In the genomic region with DNA sequence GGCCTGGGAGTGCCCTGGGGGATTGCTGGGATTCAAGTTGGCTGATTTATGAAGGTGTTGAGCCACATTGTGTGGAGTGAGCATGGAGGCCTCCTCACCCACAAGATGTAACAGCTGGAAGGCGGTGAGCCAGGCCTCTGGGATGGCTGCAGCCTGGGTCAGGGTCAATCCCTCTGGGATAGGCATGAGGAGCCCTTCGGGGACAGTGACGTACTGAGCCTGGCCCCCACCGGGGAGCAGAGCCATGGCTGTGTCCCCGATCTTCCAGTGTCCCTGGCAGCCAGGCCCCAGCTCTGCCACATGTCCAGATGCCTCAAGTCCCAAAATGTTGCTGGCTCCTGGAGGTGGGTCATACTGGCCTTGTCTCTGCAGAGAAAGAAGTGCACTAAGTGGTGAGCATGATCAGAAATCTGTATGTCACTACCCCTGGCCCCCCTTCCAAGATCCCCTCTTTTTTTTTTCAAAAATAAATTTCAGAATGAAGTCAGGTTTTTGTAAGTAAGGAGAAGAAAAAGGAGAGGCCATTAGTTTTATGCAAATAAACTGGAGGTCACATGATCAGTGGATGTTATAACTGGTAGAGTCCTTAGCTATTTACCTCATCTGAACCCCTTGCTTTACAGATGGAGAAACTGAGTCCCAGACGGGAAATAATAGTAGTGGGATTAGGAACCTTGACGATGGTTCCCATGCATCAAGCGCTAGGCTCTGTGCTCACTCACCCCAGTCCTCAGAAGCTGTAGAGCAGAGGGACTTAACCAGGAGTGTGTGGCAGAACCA, we compare ENCODE assay signal across 9 cellular contexts. TPM values are rescaled to one million over a fixed set of nuclear protein-coding genes. Genes with fewer than 3 reads are reported as not detected.
DNase-seq lines count a peak whose midpoint lies in the region; ATAC-seq and TF ChIP-seq lines count a peak whose summit lies in the region.
"Had no signal": no experiment of that assay in that cellular context is flagged by ENCODE, and none has a peak within 500 bp of the region (broad histone marks: within the 10 kb centered on the region; RNA-seq: fewer than 3 reads in every experiment).

No MANE protein-coding gene starts in this region.

- ATAC-seq in body of pancreas (no peak), lung (ENCODE audit: insufficient read depth, low FRiP score) (no peak), HG02885 (IDR thresholded peaks at IDR 0.05; ENCODE audit: poor library complexity, unreplicated experiment) (no peak)

- peak overlapping the region; percentile 28 to 40 for H3K4me3 ChIP-seq in body of pancreas
- H3K4me3 ChIP-seq in lung = no peak overlapping the region
- H3K4me3 ChIP-seq in transverse colon = peak overlapping the region in 3 of 4 donors; percentile 51 to 63 (median 55)

- H3K27me3 ChIP-seq in body of pancreas (no peaks in the 10 kb centered on the region), lung (ENCODE audit: control insufficient read depth, insufficient read depth) (no peaks in the 10 kb centered on the region), transverse colon (no peaks in the 10 kb centered on the region)

- no peak for TF ChIP-seq EP300 in transverse colon (IDR thresholded peaks at IDR 0.05; ENCODE audit: low read depth)

- no peak for DNase-seq in activated naive CD4-positive, alpha-beta T cell (lab: John Stamatoyannopoulos, UW)
- DNase-seq in body of pancreas (no peak), lung (ENCODE audit: low spot score) (no peak), transverse colon (no peak), amniotic stem cell (lab: John Stamatoyannopoulos, UW) (no peak)
- no peak for DNase-seq in activated CD4-positive, alpha-beta T cell treated with anti-CD3 and anti-CD28 coated beads, Interleukin-2, amount 50 U/mL, for 1 hour

- in situ Hi-C loops in transverse colon (cut with MboI; ENCODE audit: low pct_ligation_motif_present in 1 of 4, low pct_unique_long_range_greater_than_20kb in 1 of 4, low sequenced_read_pairs in 3 of 4) = no loop called here

- no peaks in the 10 kb centered on the region for H3K9me3 ChIP-seq in body of pancreas
- H3K9me3 ChIP-seq in lung (ENCODE audit: control insufficient read depth in 2 of 2, insufficient read depth in 1 of 2, low read length in 1 of 2) = no peaks in the 10 kb centered on the region
- no peaks in the 10 kb centered on the region for H3K9me3 ChIP-seq in transverse colon

- H3K36me3 ChIP-seq in body of pancreas (replicated peaks in 1 of 2; ENCODE audit: insufficient read depth in 1 of 2, low read depth in 2 of 2) (no peaks in the 10 kb centered on the region), lung (ENCODE audit: control insufficient read depth in 2 of 2, insufficient read depth in 2 of 2, low read length in 2 of 2) (peaks cover 5 to 15% of the 10 kb centered on the region in 2 donors), transverse colon (peaks cover 0 to 8% (median 0%) of the 10 kb centered on the region in 4 donors)

- H3K27me3 Mint-ChIP-seq in activated naive CD4-positive, alpha-beta T cell treated with anti-CD3 and anti-CD28 coated beads, Interleukin-2, amount 50 U/mL, for 24 hours = no peaks in the 10 kb centered on the region

- peaks cover 11% of the 10 kb centered on the region for H3K4me1 Mint-ChIP-seq in activated naive CD4-positive, alpha-beta T cell treated with anti-CD3 and anti-CD28 coated beads, Interleukin-2, amount 50 U/mL, for 24 hours

- 73 to 78% methylated on average over 7 to 8 of the region's 8 CpGs for WGBS in body of pancreas, 2 donors
- 90 to 93% methylated on average over 8 of the region's 8 CpGs for WGBS in lung, 2 donors
- WGBS in transverse colon (ENCODE audit: low coverage in 1 of 2), 2 donors = 64 to 88% methylated on average over 3 to 8 of the region's 8 CpGs

- H3K27ac Mint-ChIP-seq in activated naive CD4-positive, alpha-beta T cell treated with anti-CD3 and anti-CD28 coated beads, Interleukin-2, amount 50 U/mL, for 24 hours = no peak overlapping the region

- intact Hi-C loops in body of pancreas (cut with DNase I) (no loop called here), transverse colon (cut with DNase I; ENCODE audit: low total_unique reads) (no loop called here)

- TF ChIP-seq CTCF in body of pancreas (IDR thresholded peaks at IDR 0.05) (no peak), lung (IDR thresholded peaks at IDR 0.05; ENCODE audit: control extremely low read depth, extremely low read depth) (no peak), transverse colon (IDR thresholded peaks at IDR 0.05) (no peak)

- H3K36me3 Mint-ChIP-seq in activated naive CD4-positive, alpha-beta T cell treated with anti-CD3 and anti-CD28 coated beads, Interleukin-2, amount 50 U/mL, for 24 hours = no peaks in the 10 kb centered on the region

- peak overlapping the region; percentile 87 to 95 (median 90) for H3K27ac ChIP-seq in body of pancreas
- H3K27ac ChIP-seq in lung (ENCODE audit: low read depth in 1 of 2, low read length in 1 of 2) = peak overlapping the region; percentile 88 to 92
- H3K27ac ChIP-seq in transverse colon = peak overlapping the region; percentile 92 to 96 (median 93)

- H3K4me1 ChIP-seq in body of pancreas = peaks cover 25% of the 10 kb centered on the region
- peaks cover 0 to 10% of the 10 kb centered on the region in 2 donors for H3K4me1 ChIP-seq in lung (ENCODE audit: control insufficient read depth in 2 of 2, insufficient read depth in 2 of 2, low read length in 2 of 2)
- H3K4me1 ChIP-seq in transverse colon = peaks cover 8 to 34% (median 16%) of the 10 kb centered on the region in 4 donors

- H3K9me3 Mint-ChIP-seq in activated naive CD4-positive, alpha-beta T cell treated with anti-CD3 and anti-CD28 coated beads, Interleukin-2, amount 50 U/mL, for 24 hours = no peaks in the 10 kb centered on the region

- H3K4me3 Mint-ChIP-seq in activated naive CD4-positive, alpha-beta T cell treated with anti-CD3 and anti-CD28 coated beads, Interleukin-2, amount 50 U/mL, for 24 hours = peak overlapping the region; percentile 90

- TF ChIP-seq POLR2A in body of pancreas (IDR thresholded peaks at IDR 0.05) (no peak), transverse colon (IDR thresholded peaks at IDR 0.05) (no peak)

RNA-seq across cellular contexts. Expression of a gene that starts 1.7 kb away (rescaled TPM):
- total RNA-seq in body of pancreas (10 to 100 TPM; 18.5 to 36.8 TPM), lung (10 to 100 TPM; 35.7 to 56.3 TPM), transverse colon (100 to 1,000 TPM in 3 of 4 donors, 10 to 100 TPM in 1; 83.2 to 257 (median 128) TPM)
- 10 to 100 TPM; 49.5 to 63.8 TPM for polyA plus RNA-seq in lung

RNA-seq across cellular contexts. Expression of a gene that starts 6.9 kb away (rescaled TPM):
- 10 to 100 TPM; 21.4 to 42.8 TPM for total RNA-seq in body of pancreas
- total RNA-seq in lung = 100 to 1,000 TPM in 1 of 2 donors, 10 to 100 TPM in 1; 56.1 to 148 TPM
- polyA plus RNA-seq in lung = 100 to 1,000 TPM in 1 of 2 donors, 10 to 100 TPM in 1; 97.4 to 124 TPM
- 100 to 1,000 TPM in 1 of 4 donors, 10 to 100 TPM in 3; 17.3 to 104 (median 93.2) TPM for total RNA-seq in transverse colon

RNA-seq across cellular contexts. Expression of a gene that starts 33.4 kb away (rescaled TPM):
- total RNA-seq in body of pancreas = 10 to 100 TPM; 10.5 to 12.7 TPM
- total RNA-seq in lung = 10 to 100 TPM; 10.5 to 13.6 TPM
- 10 to 100 TPM; 13.0 to 19.0 TPM for polyA plus RNA-seq in lung
- 10 to 100 TPM in 1 of 4 donors, 1 to 10 TPM in 3; 6.0 to 27.3 (median 8.4) TPM for total RNA-seq in transverse colon

RNA-seq across cellular contexts. Expression of a gene that starts 35.8 kb away (rescaled TPM):
- total RNA-seq in body of pancreas (1 to 10 TPM; 2.6 to 3.9 TPM), lung (1 to 10 TPM; 9.0 to 9.1 TPM), transverse colon (1 to 10 TPM; 1.5 to 4.0 (median 3.0) TPM)
- polyA plus RNA-seq in lung = 1 to 10 TPM; 2.1 to 3.2 TPM

RNA-seq across cellular contexts. Expression of a gene that starts 40.2 kb away (rescaled TPM):
- total RNA-seq in body of pancreas (not detected), lung (1 to 10 TPM in 1 of 2 donors, under 1 TPM in 1; 0.49 to 1.9 TPM), transverse colon (under 1 TPM in 1 of 4 donors, not detected in 3; 0.80 TPM)
- under 1 TPM; 0.66 to 0.98 TPM for polyA plus RNA-seq in lung
- total RNA-seq: T-helper 2 cell treated with Interferon-gamma antibody and Interleukin-4, amounts not matched to agents 100 ng/mL and 5 ng/mL, for 36 hours had no signal
